Comparison of ENCODE assay signal across 1 cellular context in the genomic region with DNA sequence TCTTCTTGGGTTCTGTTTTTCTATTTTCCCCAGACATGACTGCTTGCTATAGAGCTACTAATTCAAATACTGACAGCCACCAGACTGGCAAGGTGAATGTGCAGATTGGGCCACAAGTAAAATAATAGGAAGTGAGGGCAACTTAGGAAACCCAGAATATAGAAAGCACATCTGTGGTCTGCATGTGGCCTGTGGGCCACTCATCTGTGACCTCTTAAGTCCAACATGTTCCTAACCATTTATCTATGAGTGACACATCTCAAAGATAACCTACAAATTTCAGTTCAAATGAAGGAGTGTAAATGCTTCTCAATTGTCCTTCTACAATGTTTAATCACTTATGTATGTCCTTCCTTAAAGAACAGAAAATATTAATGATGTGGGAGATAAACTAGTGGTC.
TF ChIP-seq lines count a peak whose summit lies in the region.

No MANE protein-coding gene starts in this region.

TF ChIP-seq in HepG2, 621 proteins besides CTCF, POLR2A, EP300 and RAD21 (continued from another document):
- TF ChIP-seq GRHL1 (CRISPR knock-in tag; conservative IDR thresholded peaks at IDR 0.05) (no peak), KAT2B (IDR thresholded peaks at IDR 0.05; ENCODE audit: borderline replicate concordance, low read depth, low read length) (no peak), ZNF577 (CRISPR knock-in tag; IDR thresholded peaks at IDR 0.05; ENCODE audit: borderline replicate concordance, low read depth) (no peak), CCDC6 (CRISPR knock-in tag; IDR thresholded peaks at IDR 0.05) (no peak), SRSF1 (optimal IDR thresholded peaks at IDR 0.05; ENCODE audit: low read depth, low read length) (no peak), ZFP37 (CRISPR knock-in tag; IDR thresholded peaks at IDR 0.05; ENCODE audit: borderline replicate concordance) (no peak), ZNF773 (CRISPR knock-in tag; IDR thresholded peaks at IDR 0.05; ENCODE audit: borderline replicate concordance) (no peak)
TF ChIP-seq in HepG2: peak in this region for 0.
